17 cellular contexts compared by ENCODE assay signal in genomic region chr22:31246687-31247086, GRCh38.
"Had no signal": no experiment of that assay in that cellular context is flagged by ENCODE, and none has a peak within 500 bp of the region (broad histone marks: within the 10 kb centered on the region; RNA-seq: fewer than 3 reads in every experiment).

No MANE protein-coding gene starts in this region.

- H3K27me3 Mint-ChIP-seq: activated CD8-positive, alpha-beta T cell treated with anti-CD3 and anti-CD28 coated beads for 36 hours; naive thymus-derived CD4-positive, alpha-beta T cell had no signal

- H3K27ac Mint-ChIP-seq: activated CD8-positive, alpha-beta T cell treated with anti-CD3 and anti-CD28 coated beads for 36 hours had no signal

- H3K9me3 Mint-ChIP-seq: activated CD8-positive, alpha-beta T cell treated with anti-CD3 and anti-CD28 coated beads for 36 hours; naive thymus-derived CD4-positive, alpha-beta T cell had no signal

- ATAC-seq: activated CD8-positive, alpha-beta T cell treated with anti-CD3 and anti-CD28 coated beads for 36 hours; gastrocnemius medialis; heart right ventricle; left cardiac atrium; lower lobe of right lung; naive thymus-derived CD4-positive, alpha-beta T cell; psoas muscle; right lobe of liver; upper lobe of right lung had no signal

- DNase-seq: activated CD4-positive, alpha-beta T cell treated with anti-CD3 and anti-CD28 coated beads for 4 hours; activated CD8-positive, alpha-beta T cell treated with anti-CD3 and anti-CD28 coated beads for 36 hours; activated naive CD4-positive, alpha-beta T cell treated with Interleukin-2 at 50 U/mL for 16 hours; gastrocnemius medialis; heart right ventricle; left cardiac atrium; lower lobe of right lung; naive thymus-derived CD4-positive, alpha-beta T cell; psoas muscle; right lobe of liver; SJCRH30; spleen; stimulated activated CD4-positive, alpha-beta T cell treated with anti-CD3 and anti-CD28 coated beads, Interleukin-1b, Interleukin-23, amount 100 ng/mL, for 48 hours; stomach; T1000; testis; upper lobe of right lung had no signal

- H3K4me3 Mint-ChIP-seq: activated CD8-positive, alpha-beta T cell treated with anti-CD3 and anti-CD28 coated beads for 36 hours had no signal
